22 cellular contexts compared by ENCODE assay signal in genomic region chr4:146161243-146161642, GRCh38. TPM values are rescaled to one million over a fixed set of nuclear protein-coding genes. Genes with fewer than 3 reads are reported as not detected.
DNase-seq lines count a peak whose midpoint lies in the region; ATAC-seq, FAIRE-seq and TF ChIP-seq lines count a peak whose summit lies in the region.
"Had no signal": no experiment of that assay in that cellular context is flagged by ENCODE, and none has a peak within 500 bp of the region (broad histone marks: within the 10 kb centered on the region; RNA-seq: fewer than 3 reads in every experiment).

No MANE protein-coding gene starts in this region.

- no peak for FAIRE-seq in GM12878 (lab: Jason Lieb, UNC)
- FAIRE-seq: A204.1, G401.6 had no signal

- H2AFZ ChIP-seq in SK-N-SH (ENCODE audit: low read depth) (no peak overlapping the region), HCT116 (ENCODE audit: low read depth, low read length, poor library complexity, severe bottlenecking) (no peak overlapping the region), GM12878 (ENCODE audit: control insufficient read depth, low read depth, low read length) (no peak overlapping the region)

- H3K79me2 ChIP-seq in SK-N-SH (ENCODE audit: insufficient read depth) (no peaks in the 10 kb centered on the region), HCT116 (ENCODE audit: insufficient read depth, low read length) (no peaks in the 10 kb centered on the region), GM12878 (ENCODE audit: control insufficient read depth, insufficient read depth, low read length) (no peaks in the 10 kb centered on the region)

- H3K4me3 ChIP-seq in SK-N-SH (ENCODE audit: low read depth in 2 of 2, low read length in 1 of 2) (no peak overlapping the region), HCT116 (replicated peaks in 1 of 2; ENCODE audit: low read depth in 1 of 2, low read length in 2 of 2) (no peak overlapping the region), GM12878 (no peak overlapping the region), right atrium auricular region (no peak overlapping the region)
- H3K4me3 ChIP-seq: BLaER1 had no signal

- DNase-seq in SK-N-SH (no peak), HCT116 (ENCODE audit: low read depth, low spot score) (no peak), GM12878 (ENCODE audit: low read depth, low spot score) (no peak), Right ventricle myocardium inferior (ENCODE audit: missing footprints) (no peak), right atrium auricular region (ENCODE audit: low spot score) (no peak)
- DNase-seq: 8988T; ACHN; BE2C; C1 segment of cervical spinal cord; CD4-positive, alpha-beta memory T cell; CD4-positive, CD25-positive, alpha-beta regulatory T cell; CD8-positive, alpha-beta memory T cell; COR-L47; DMS79 treated with DMSO at 0.1 percent for 48 hours; GF-D8 had no signal

- H3K27ac ChIP-seq in SK-N-SH (ENCODE audit: low read depth in 2 of 2, low read length in 1 of 2) (no peak overlapping the region), HCT116 (ENCODE audit: low read depth, low read length) (no peak overlapping the region), GM12878 (ENCODE audit: control insufficient read depth, insufficient read depth) (no peak overlapping the region), right atrium auricular region (no peak overlapping the region)
- H3K27ac ChIP-seq: BLaER1 had no signal

- H3K9me3 ChIP-seq in SK-N-SH = no peaks in the 10 kb centered on the region
- H3K9me3 ChIP-seq in HCT116 (ENCODE audit: control insufficient read depth in 1 of 2, insufficient read depth in 1 of 2, low read depth in 1 of 2, low read length in 2 of 2) = no peaks in the 10 kb centered on the region
- H3K9me3 ChIP-seq in GM12878 (replicated peaks; ENCODE audit: control insufficient read depth, insufficient read depth, low read length) = peaks cover 3% of the 10 kb centered on the region
- peaks cover 0 to 20% of the 10 kb centered on the region in 2 donors for H3K9me3 ChIP-seq in right atrium auricular region
- H3K9me3 ChIP-seq: BE2C had no signal

- no peak for TF ChIP-seq RAD21 in SK-N-SH (IDR thresholded peaks at IDR 0.05; ENCODE audit: low read length)
- TF ChIP-seq RAD21 in HCT116 (IDR thresholded peaks at IDR 0.05; ENCODE audit: low read depth) = no peak
- no peak for TF ChIP-seq RAD21 in GM12878 (IDR thresholded peaks at IDR 0.05; ENCODE audit: insufficient read depth, low read depth, low read length)

- H3K4me1 ChIP-seq in SK-N-SH (ENCODE audit: control insufficient read depth in 1 of 2, insufficient read depth in 2 of 2, low read depth in 1 of 2, low read length in 1 of 2) (no peaks in the 10 kb centered on the region), HCT116 (ENCODE audit: control insufficient read depth in 1 of 2, insufficient read depth in 2 of 2, low read length in 2 of 2) (no peaks in the 10 kb centered on the region), GM12878 (ENCODE audit: control insufficient read depth, insufficient read depth, low read length) (peaks cover 11% of the 10 kb centered on the region), right atrium auricular region (no peaks in the 10 kb centered on the region)
- H3K4me1 ChIP-seq: BE2C, BLaER1 had no signal

- H3K36me3 ChIP-seq in SK-N-SH (replicated peaks in 1 of 2; ENCODE audit: control insufficient read depth in 1 of 2, insufficient read depth in 2 of 2, low read length in 1 of 2) = no peaks in the 10 kb centered on the region
- no peaks in the 10 kb centered on the region for H3K36me3 ChIP-seq in HCT116 (ENCODE audit: control insufficient read depth in 1 of 2, insufficient read depth in 2 of 2, low read length in 2 of 2)
- H3K36me3 ChIP-seq in GM12878 (ENCODE audit: control insufficient read depth in 2 of 2, insufficient read depth in 2 of 2, low read length in 1 of 2) = no peaks in the 10 kb centered on the region
- H3K36me3 ChIP-seq in right atrium auricular region = no peaks in the 10 kb centered on the region
- H3K36me3 ChIP-seq: BE2C, BLaER1 had no signal

- RAD21 ChIA-PET in HCT116 (lab: Charles Lee; ENCODE audit: low non-redundant PET in 1 of 2, low total read pairs in 2 of 2, uncharacterized antibody in 2 of 2, unreplicated experiment in 2 of 2) = no interaction called here
- RAD21 ChIA-PET in GM12878 (lab: Charles Lee; ENCODE audit: unreplicated experiment) = no interaction called here

- no peaks in the 10 kb centered on the region for H4K20me1 ChIP-seq in SK-N-SH (ENCODE audit: insufficient read depth)
- H4K20me1 ChIP-seq in HCT116 (ENCODE audit: insufficient read depth) = no peaks in the 10 kb centered on the region
- no peaks in the 10 kb centered on the region for H4K20me1 ChIP-seq in GM12878 (ENCODE audit: control insufficient read depth, insufficient read depth)
- H4K20me1 ChIP-seq: BLaER1 had no signal

- in situ Hi-C loops in GM12878 (cut with MboI) = no loop called here

- H3K9me2 ChIP-seq in SK-N-SH = no peaks in the 10 kb centered on the region
- no peaks in the 10 kb centered on the region for H3K9me2 ChIP-seq in HCT116 (ENCODE audit: insufficient read depth)

- no peak overlapping the region for H3K4me2 ChIP-seq in SK-N-SH
- no peak overlapping the region for H3K4me2 ChIP-seq in HCT116 (ENCODE audit: low read length)
- H3K4me2 ChIP-seq in GM12878 (ENCODE audit: control insufficient read depth, insufficient read depth) = no peak overlapping the region
- H3K4me2 ChIP-seq: BLaER1 had no signal

- no peak overlapping the region for H3K9ac ChIP-seq in SK-N-SH
- no peak overlapping the region for H3K9ac ChIP-seq in HCT116 (ENCODE audit: low read length)
- no peak overlapping the region for H3K9ac ChIP-seq in GM12878 (ENCODE audit: control insufficient read depth, insufficient read depth, low read length)
- H3K9ac ChIP-seq: BLaER1 had no signal

- TF ChIP-seq POLR2A in HCT116 (IDR thresholded peaks at IDR 0.05; ENCODE audit: borderline replicate concordance, extremely low read depth, insufficient read depth, insufficient read length) (no peak), GM12878 (IDR thresholded peaks at IDR 0.05; ENCODE audit: low read depth, low read length) (no peak)

- TF ChIP-seq EP300 in SK-N-SH (IDR thresholded peaks at IDR 0.05; ENCODE audit: borderline replicate concordance in 1 of 2, low read depth in 1 of 2, low read length in 1 of 2) = no peak
- TF ChIP-seq EP300 in GM12878 (IDR thresholded peaks at IDR 0.05; ENCODE audit: borderline replicate concordance in 1 of 2, control insufficient read depth in 1 of 2, low read depth in 2 of 2, low read length in 2 of 2) = no peak

- POLR2A ChIA-PET in SK-N-SH (lab: Yijun Ruan, JAX) = no interaction called here
- POLR2A ChIA-PET in HCT116 (lab: Charles Lee) = no interaction called here
- POLR2A ChIA-PET in GM12878 (lab: Charles Lee) = no interaction called here

- TF ChIP-seq CTCF in SK-N-SH (IDR thresholded peaks at IDR 0.05) = no peak
- TF ChIP-seq CTCF in HCT116 (IDR thresholded peaks at IDR 0.05 in 2 of 3, conservative IDR thresholded peaks at IDR 0.05 in 1 of 3; ENCODE audit: borderline replicate concordance in 1 of 3, insufficient read depth in 1 of 3, low read depth in 2 of 3, low read length in 2 of 3) = no peak
- no peak for TF ChIP-seq CTCF in GM12878 (IDR thresholded peaks at IDR 0.05 in 2 of 3, conservative IDR thresholded peaks at IDR 0.05 in 1 of 3; ENCODE audit: control insufficient read depth in 2 of 3, extremely low read depth in 1 of 3, insufficient read depth in 1 of 3, low read depth in 3 of 3, low read length in 3 of 3)
- TF ChIP-seq CTCF in right atrium auricular region (IDR thresholded peaks at IDR 0.05) = no peak

- no peaks in the 10 kb centered on the region for H3F3A ChIP-seq in SK-N-SH (replicated peaks; ENCODE audit: insufficient read depth)

- CTCF ChIA-PET in SK-N-SH (lab: Yijun Ruan, JAX) = interaction anchor here (1.4 kb wide), 1 partner anchor 544 kb away, joined by 3 read pairs; no protein-coding TSS in a partner anchor
- CTCF ChIA-PET in HCT116 (lab: Charles Lee) = no interaction called here
- CTCF ChIA-PET in GM12878 (lab: Yijun Ruan, JAX) = interaction anchor here (1.0 kb wide), 1 partner anchor 66 kb away, joined by 4 read pairs; no protein-coding TSS in a partner anchor

- SMC1A ChIA-PET in GM12878 (lab: Charles Lee; ENCODE audit: uncharacterized antibody, unreplicated experiment) = interaction anchor here (1.1 kb wide), 1 partner anchor 20 kb away, joined by 3 read pairs; no protein-coding TSS in a partner anchor

- no peaks in the 10 kb centered on the region for H3K27me3 ChIP-seq in SK-N-SH (ENCODE audit: insufficient read depth)
- H3K27me3 ChIP-seq in HCT116 (ENCODE audit: insufficient read depth, low read length) = no peaks in the 10 kb centered on the region
- H3K27me3 ChIP-seq in GM12878 (replicated peaks in 1 of 2; ENCODE audit: control insufficient read depth in 2 of 2, insufficient read depth in 2 of 2, low read length in 1 of 2) = no peaks in the 10 kb centered on the region
- H3K27me3 ChIP-seq in right atrium auricular region = no peaks in the 10 kb centered on the region
- H3K27me3 ChIP-seq: BE2C, BLaER1 had no signal

- intact Hi-C loops in HCT116 (cut with micrococcal nuclease) (no loop called here), GM12878 (cut with micrococcal nuclease; ENCODE audit: unreplicated experiment) (no loop called here), Right ventricle myocardium inferior (cut with DNase I) (no loop called here)

- no peak for ATAC-seq in SK-N-SH treated with all-trans-retinoic acid at 6 μM for 48 hours
- ATAC-seq in HCT116 = no peak
- no peak for ATAC-seq in GM12878
- ATAC-seq in Right ventricle myocardium inferior = no peak

- BruUV-seq in HCT116 (replicated peaks; lab: Mats Ljungman, UMichigan) (no TSS peak), GM12878 (replicated peaks; lab: Mats Ljungman, UMichigan) (no TSS peak)

RNA-seq across cellular contexts. Expression of gene LSM6, which starts 14.3 kb away (rescaled TPM):
- polyA plus RNA-seq in SK-N-SH (2012; rRNA removed) (17.6 and 32.5 TPM in 2 replicates), GM12878 (2011; rRNA removed) (68.0 and 112 TPM in 2 replicates), GM12878 (2014; fragmentation: Illumina TruSeq; extraction: Trizol) (198 and 252 TPM in 2 replicates), GM12878 (2014; fragmentation: Nextera tagmentation; extraction: Ambion mirVana) (100 to 1,000 TPM; 261 to 262 TPM), GM12878 (2014; rRNA removed) (170 and 177 TPM in 2 replicates), GM12878 (2016; fragmentation: Nextera tagmentation; extraction: Ambion mirVana) (100 to 1,000 TPM; 274 to 282 TPM)
- 38.6 and 62.8 TPM in 2 replicates for polyA plus RNA-seq in SK-N-SH (2012; cell fraction: cytosol; rRNA removed)
- polyA plus RNA-seq in SK-N-SH (2012; cell fraction: nucleus; rRNA removed) = 8.2 and 10.1 TPM in 2 replicates
- total RNA-seq in HCT116 (2021; ENCODE audit: unreplicated experiment) (57.4 TPM), GM12878 (2014; rRNA removed) (106 and 110 TPM in 2 replicates), GM12878 (2014; rRNA removed; fragmentation: Illumina TruSeq; extraction: Trizol) (252 and 277 TPM in 2 replicates), GM12878 (2021) (79.2 and 84.4 TPM in 2 replicates), Right ventricle myocardium inferior (14.8 TPM), right atrium auricular region (10 to 100 TPM; 15.0 TPM)
- 28.3 and 43.5 TPM in 2 replicates for polyA plus RNA-seq in HCT116 (2012)
- 126 and 131 TPM in 2 replicates for total RNA-seq in GM12878 (2013; cell fraction: nucleolus; rRNA removed)
- polyA plus RNA-seq in GM12878 (2011; ENCODE audit: low read depth) = 12.5 TPM
- polyA plus RNA-seq in GM12878 (2011; cell fraction: cytosol; rRNA removed) = 27.5 and 33.9 TPM in 2 replicates
- polyA plus RNA-seq in GM12878 (2011; cell fraction: nucleus; rRNA removed) = 30.7 and 44.7 TPM in 2 replicates
- polyA plus RNA-seq in GM12878 (2012) = 89.8 and 117 TPM in 2 replicates
- 36.0 and 42.0 TPM in 2 replicates for polyA minus RNA-seq in GM12878 (2011; rRNA and poly(A)+ RNA removed)
- polyA minus RNA-seq in GM12878 (2011; cell fraction: cytosol; rRNA and poly(A)+ RNA removed) = 7.2 and 16.8 TPM in 2 replicates
- 85.5 and 115 TPM in 2 replicates for polyA minus RNA-seq in GM12878 (2011; cell fraction: nucleus; rRNA and poly(A)+ RNA removed)

RNA-seq across cellular contexts. Expression of gene REELD1, which starts 53.1 kb away (rescaled TPM):
- polyA plus RNA-seq in SK-N-SH (2012; rRNA removed) = not detected in 2 replicates
- not detected in 2 replicates for polyA plus RNA-seq in SK-N-SH (2012; cell fraction: cytosol; rRNA removed)
- polyA plus RNA-seq in SK-N-SH (2012; cell fraction: nucleus; rRNA removed) = 0.10 and 0.12 TPM in 2 replicates
- 0.25 TPM for total RNA-seq in HCT116 (2021; ENCODE audit: unreplicated experiment)
- 0.04 and 0.05 TPM in 2 replicates for polyA plus RNA-seq in HCT116 (2012)
- total RNA-seq in GM12878 (2013; cell fraction: nucleolus; rRNA removed) = 0.90 and 0.91 TPM in 2 replicates
- 0.49 and 0.62 TPM in 2 replicates for total RNA-seq in GM12878 (2014; rRNA removed)
- total RNA-seq in GM12878 (2014; rRNA removed; fragmentation: Illumina TruSeq; extraction: Trizol) = 1.2 TPM in 2 replicates
- 0.35 and 0.62 TPM in 2 replicates for total RNA-seq in GM12878 (2021)
- 0.43 TPM for polyA plus RNA-seq in GM12878 (2011; ENCODE audit: low read depth)
- polyA plus RNA-seq in GM12878 (2011; rRNA removed) = 0.20 and 0.77 TPM in 2 replicates
- polyA plus RNA-seq in GM12878 (2011; cell fraction: cytosol; rRNA removed) = 0.10 and 0.20 TPM in 2 replicates
- 4.7 and 5.8 TPM in 2 replicates for polyA plus RNA-seq in GM12878 (2011; cell fraction: nucleus; rRNA removed)
- polyA plus RNA-seq in GM12878 (2012) = 0.47 and 0.51 TPM in 2 replicates
- polyA plus RNA-seq in GM12878 (2014; fragmentation: Illumina TruSeq; extraction: Trizol) = 0.41 and 1.0 TPM in 2 replicates
- polyA plus RNA-seq in GM12878 (2014; fragmentation: Nextera tagmentation; extraction: Ambion mirVana) = under 1 TPM; 0.16 to 0.24 TPM
- 1.4 and 3.9 TPM in 2 replicates for polyA plus RNA-seq in GM12878 (2014; rRNA removed)
- under 1 TPM; 0.11 to 0.27 TPM for polyA plus RNA-seq in GM12878 (2016; fragmentation: Nextera tagmentation; extraction: Ambion mirVana)
- polyA minus RNA-seq in GM12878 (2011; rRNA and poly(A)+ RNA removed) = 0.62 and 0.80 TPM in 2 replicates
- polyA minus RNA-seq in GM12878 (2011; cell fraction: cytosol; rRNA and poly(A)+ RNA removed) = not detected in 2 replicates
- polyA minus RNA-seq in GM12878 (2011; cell fraction: nucleus; rRNA and poly(A)+ RNA removed) = 0.60 and 1.5 TPM in 2 replicates
- total RNA-seq in Right ventricle myocardium inferior = not detected
- under 1 TPM in 1 of 2 donors, not detected in 1; 0.71 TPM for total RNA-seq in right atrium auricular region
- total RNA-seq: A673; CD4-positive, CD25-positive, alpha-beta regulatory T cell had no signal
- polyA plus RNA-seq: AG04450; CD14-positive monocyte; CD4-positive, CD25-positive, alpha-beta regulatory T cell; CD8-positive, alpha-beta memory T cell had no signal
